In genomic region chr11:46127150-46127638, GRCh38 we compare ENCODE assay signal across 1 cellular context.
A peak's percentile ranks its signal among the peaks of the same experiment; 100 is the strongest.
TF ChIP-seq lines count a peak whose summit lies in the region.

No MANE protein-coding gene starts in this region.

TF ChIP-seq in HepG2, 621 proteins besides CTCF, POLR2A, EP300 and RAD21 (continued from another document and continues in another):
- TF ChIP-seq PAXIP1 (CRISPR knock-in tag; conservative IDR thresholded peaks at IDR 0.05) = 0 out of 2 replicates have a peak, but pooled peaks have one; percentile 31
- no peak for TF ChIP-seq SP140L (CRISPR knock-in tag; IDR thresholded peaks at IDR 0.05; ENCODE audit: borderline replicate concordance)
- no peak for TF ChIP-seq ZNF772 (CRISPR knock-in tag; IDR thresholded peaks at IDR 0.05)
- no peak for TF ChIP-seq SOX13 (IDR thresholded peaks at IDR 0.05)
- TF ChIP-seq SOX13 (CRISPR knock-in tag; conservative IDR thresholded peaks at IDR 0.05 in 1 of 2, IDR thresholded peaks at IDR 0.05 in 1 of 2) = peak in 1 of 2 experiments; percentile 58; a peak in 1 of 4 replicates
- 0 out of 2 replicates have a peak, but pooled peaks have one; percentile 25 for TF ChIP-seq RCOR2 (CRISPR knock-in tag; IDR thresholded peaks at IDR 0.05)
- TF ChIP-seq ZGPAT (CRISPR knock-in tag; IDR thresholded peaks at IDR 0.05) = peak; percentile 64
- no peak for TF ChIP-seq ZNF891 (CRISPR knock-in tag; IDR thresholded peaks at IDR 0.05)
- TF ChIP-seq SRSF4 (IDR thresholded peaks at IDR 0.05; ENCODE audit: low read depth, low read length, poor library complexity, severe bottlenecking) = no peak
- no peak for TF ChIP-seq ZNF724P (CRISPR knock-in tag; IDR thresholded peaks at IDR 0.05; ENCODE audit: borderline replicate concordance)
- TF ChIP-seq CEBPB (IDR thresholded peaks at IDR 0.05; ENCODE audit: borderline replicate concordance, low read depth, low read length) = peak; percentile 88
- 0 out of 2 replicates have a peak, but pooled peaks have one; percentile 14 for TF ChIP-seq HNF4G (IDR thresholded peaks at IDR 0.05; ENCODE audit: borderline replicate concordance, low read depth, low read length)
- no peak for TF ChIP-seq HNF4G (CRISPR knock-in tag; IDR thresholded peaks at IDR 0.05; ENCODE audit: borderline replicate concordance, low read depth)
- TF ChIP-seq RXRB (CRISPR knock-in tag; IDR thresholded peaks at IDR 0.05; ENCODE audit: borderline replicate concordance) = 0 out of 2 replicates have a peak, but pooled peaks have one; percentile 21
- peak; percentile 67; the same call in 1 of the 2 replicates for TF ChIP-seq HDAC2 (CRISPR knock-in tag; IDR thresholded peaks at IDR 0.05)
- no peak for TF ChIP-seq RBM39 (IDR thresholded peaks at IDR 0.05; ENCODE audit: low read depth, low read length, poor library complexity, severe bottlenecking)
- TF ChIP-seq ISL2 (CRISPR knock-in tag; IDR thresholded peaks at IDR 0.05) = no peak
- TF ChIP-seq HOXA7 (CRISPR knock-in tag; IDR thresholded peaks at IDR 0.05) = no peak
- no peak for TF ChIP-seq TP53 (CRISPR knock-in tag; conservative IDR thresholded peaks at IDR 0.05)
- TF ChIP-seq NFIC (IDR thresholded peaks at IDR 0.05; ENCODE audit: low read length) = no peak
- TF ChIP-seq FOSL1 (CRISPR knock-in tag; IDR thresholded peaks at IDR 0.05; ENCODE audit: borderline replicate concordance) = no peak
- 0 out of 2 replicates have a peak, but pooled peaks have one; percentile 22 for TF ChIP-seq KDM1A (CRISPR knock-in tag; IDR thresholded peaks at IDR 0.05)
- TF ChIP-seq, protein P1, sequence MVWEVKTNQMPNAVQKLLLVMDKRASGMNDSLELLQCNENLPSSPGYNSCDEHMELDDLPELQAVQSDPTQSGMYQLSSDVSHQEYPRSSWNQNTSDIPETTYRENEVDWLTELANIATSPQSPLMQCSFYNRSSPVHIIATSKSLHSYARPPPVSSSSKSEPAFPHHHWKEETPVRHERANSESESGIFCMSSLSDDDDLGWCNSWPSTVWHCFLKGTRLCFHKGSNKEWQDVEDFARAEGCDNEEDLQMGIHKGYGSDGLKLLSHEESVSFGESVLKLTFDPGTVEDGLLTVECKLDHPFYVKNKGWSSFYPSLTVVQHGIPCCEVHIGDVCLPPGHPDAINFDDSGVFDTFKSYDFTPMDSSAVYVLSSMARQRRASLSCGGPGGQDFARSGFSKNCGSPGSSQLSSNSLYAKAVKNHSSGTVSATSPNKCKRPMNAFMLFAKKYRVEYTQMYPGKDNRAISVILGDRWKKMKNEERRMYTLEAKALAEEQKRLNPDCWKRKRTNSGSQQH (CRISPR knock-in tag; IDR thresholded peaks at IDR 0.05; ENCODE audit: low read depth) = no peak
- TF ChIP-seq, protein P2, sequence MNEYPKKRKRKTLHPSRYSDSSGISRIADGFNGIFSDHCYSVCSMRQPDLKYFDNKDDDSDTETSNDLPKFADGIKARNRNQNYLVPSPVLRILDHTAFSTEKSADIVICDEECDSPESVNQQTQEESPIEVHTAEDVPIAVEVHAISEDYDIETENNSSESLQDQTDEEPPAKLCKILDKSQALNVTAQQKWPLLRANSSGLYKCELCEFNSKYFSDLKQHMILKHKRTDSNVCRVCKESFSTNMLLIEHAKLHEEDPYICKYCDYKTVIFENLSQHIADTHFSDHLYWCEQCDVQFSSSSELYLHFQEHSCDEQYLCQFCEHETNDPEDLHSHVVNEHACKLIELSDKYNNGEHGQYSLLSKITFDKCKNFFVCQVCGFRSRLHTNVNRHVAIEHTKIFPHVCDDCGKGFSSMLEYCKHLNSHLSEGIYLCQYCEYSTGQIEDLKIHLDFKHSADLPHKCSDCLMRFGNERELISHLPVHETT (CRISPR knock-in tag; conservative IDR thresholded peaks at IDR 0.05) = no peak
- peak; percentile 69 for TF ChIP-seq SAP130 (CRISPR knock-in tag; IDR thresholded peaks at IDR 0.05; ENCODE audit: low read depth)
- peak; percentile 46; the same call in 1 of the 2 replicates for TF ChIP-seq LCORL (IDR thresholded peaks at IDR 0.05)
- peak; percentile 74; the same call in 1 of the 2 replicates for TF ChIP-seq LCORL (CRISPR knock-in tag; IDR thresholded peaks at IDR 0.05)
- TF ChIP-seq ZNF331 (CRISPR knock-in tag; IDR thresholded peaks at IDR 0.05) = peak; percentile 78
- no peak for TF ChIP-seq ZNF570 (CRISPR knock-in tag; IDR thresholded peaks at IDR 0.05; ENCODE audit: borderline replicate concordance)
- TF ChIP-seq ZNF260 (CRISPR knock-in tag; IDR thresholded peaks at IDR 0.05; ENCODE audit: borderline replicate concordance, low read depth) = no peak
- TF ChIP-seq CCAR2 (optimal IDR thresholded peaks at IDR 0.05; ENCODE audit: low read depth, low read length) = no peak
- no peak for TF ChIP-seq ZNF263 (CRISPR knock-in tag; IDR thresholded peaks at IDR 0.05)
- no peak for TF ChIP-seq ZNF143 (CRISPR knock-in tag; IDR thresholded peaks at IDR 0.05)
- TF ChIP-seq FOXA3 (CRISPR knock-in tag; IDR thresholded peaks at IDR 0.05) = peak; percentile 79
- TF ChIP-seq ZNF546 (CRISPR knock-in tag; conservative IDR thresholded peaks at IDR 0.05) = no peak
- TF ChIP-seq BCL6 (CRISPR knock-in tag; IDR thresholded peaks at IDR 0.05) = peak; percentile 31; the same call in 1 of the 2 replicates
- no peak for TF ChIP-seq ZNF788 (CRISPR knock-in tag; IDR thresholded peaks at IDR 0.05; ENCODE audit: borderline replicate concordance)
- no peak for TF ChIP-seq ZBED4 (CRISPR knock-in tag; IDR thresholded peaks at IDR 0.05; ENCODE audit: borderline replicate concordance)
- TF ChIP-seq MIXL1 (CRISPR knock-in tag; IDR thresholded peaks at IDR 0.05) = 0 out of 2 replicates have a peak, but pooled peaks have one; percentile 33
- TF ChIP-seq ZNF780A (CRISPR knock-in tag; IDR thresholded peaks at IDR 0.05) = no peak
- peak; percentile 28; the same call in 1 of the 2 replicates for TF ChIP-seq HOMEZ (CRISPR knock-in tag; IDR thresholded peaks at IDR 0.05; ENCODE audit: low read depth)
- no peak for TF ChIP-seq TARDBP (CRISPR knock-in tag; IDR thresholded peaks at IDR 0.05)
- peak; percentile 23; the same call in 1 of the 2 replicates for TF ChIP-seq STAG1 (CRISPR knock-in tag; IDR thresholded peaks at IDR 0.05)
- no peak for TF ChIP-seq ZNF737 (CRISPR knock-in tag; IDR thresholded peaks at IDR 0.05; ENCODE audit: borderline replicate concordance)
